In the genomic region with DNA sequence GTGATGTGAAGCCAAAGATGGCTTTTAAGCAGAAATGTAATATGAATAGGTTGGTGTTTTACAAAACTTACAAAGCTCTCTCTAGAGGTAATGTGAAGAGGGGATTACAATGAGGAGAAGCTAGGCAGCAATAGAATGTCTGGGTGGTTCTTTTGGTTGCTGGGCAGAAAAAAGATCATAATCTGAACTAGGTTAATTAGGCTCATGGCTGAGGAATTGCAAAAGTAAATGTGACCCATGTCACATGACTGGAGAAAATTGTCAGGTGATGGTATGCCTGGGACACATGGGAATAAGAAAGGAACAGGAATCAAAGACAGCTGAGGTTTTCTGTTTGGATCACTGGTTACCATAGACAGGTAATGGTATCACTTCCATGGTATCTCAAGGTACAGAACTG, we compare ENCODE assay signal across 1 cellular context.
TF ChIP-seq lines count a peak whose summit lies in the region.

No MANE protein-coding gene starts in this region.

TF ChIP-seq in GM23338, 12 proteins besides CTCF, POLR2A, EP300 and RAD21 (continued from another document):
- TF ChIP-seq, protein P1, sequence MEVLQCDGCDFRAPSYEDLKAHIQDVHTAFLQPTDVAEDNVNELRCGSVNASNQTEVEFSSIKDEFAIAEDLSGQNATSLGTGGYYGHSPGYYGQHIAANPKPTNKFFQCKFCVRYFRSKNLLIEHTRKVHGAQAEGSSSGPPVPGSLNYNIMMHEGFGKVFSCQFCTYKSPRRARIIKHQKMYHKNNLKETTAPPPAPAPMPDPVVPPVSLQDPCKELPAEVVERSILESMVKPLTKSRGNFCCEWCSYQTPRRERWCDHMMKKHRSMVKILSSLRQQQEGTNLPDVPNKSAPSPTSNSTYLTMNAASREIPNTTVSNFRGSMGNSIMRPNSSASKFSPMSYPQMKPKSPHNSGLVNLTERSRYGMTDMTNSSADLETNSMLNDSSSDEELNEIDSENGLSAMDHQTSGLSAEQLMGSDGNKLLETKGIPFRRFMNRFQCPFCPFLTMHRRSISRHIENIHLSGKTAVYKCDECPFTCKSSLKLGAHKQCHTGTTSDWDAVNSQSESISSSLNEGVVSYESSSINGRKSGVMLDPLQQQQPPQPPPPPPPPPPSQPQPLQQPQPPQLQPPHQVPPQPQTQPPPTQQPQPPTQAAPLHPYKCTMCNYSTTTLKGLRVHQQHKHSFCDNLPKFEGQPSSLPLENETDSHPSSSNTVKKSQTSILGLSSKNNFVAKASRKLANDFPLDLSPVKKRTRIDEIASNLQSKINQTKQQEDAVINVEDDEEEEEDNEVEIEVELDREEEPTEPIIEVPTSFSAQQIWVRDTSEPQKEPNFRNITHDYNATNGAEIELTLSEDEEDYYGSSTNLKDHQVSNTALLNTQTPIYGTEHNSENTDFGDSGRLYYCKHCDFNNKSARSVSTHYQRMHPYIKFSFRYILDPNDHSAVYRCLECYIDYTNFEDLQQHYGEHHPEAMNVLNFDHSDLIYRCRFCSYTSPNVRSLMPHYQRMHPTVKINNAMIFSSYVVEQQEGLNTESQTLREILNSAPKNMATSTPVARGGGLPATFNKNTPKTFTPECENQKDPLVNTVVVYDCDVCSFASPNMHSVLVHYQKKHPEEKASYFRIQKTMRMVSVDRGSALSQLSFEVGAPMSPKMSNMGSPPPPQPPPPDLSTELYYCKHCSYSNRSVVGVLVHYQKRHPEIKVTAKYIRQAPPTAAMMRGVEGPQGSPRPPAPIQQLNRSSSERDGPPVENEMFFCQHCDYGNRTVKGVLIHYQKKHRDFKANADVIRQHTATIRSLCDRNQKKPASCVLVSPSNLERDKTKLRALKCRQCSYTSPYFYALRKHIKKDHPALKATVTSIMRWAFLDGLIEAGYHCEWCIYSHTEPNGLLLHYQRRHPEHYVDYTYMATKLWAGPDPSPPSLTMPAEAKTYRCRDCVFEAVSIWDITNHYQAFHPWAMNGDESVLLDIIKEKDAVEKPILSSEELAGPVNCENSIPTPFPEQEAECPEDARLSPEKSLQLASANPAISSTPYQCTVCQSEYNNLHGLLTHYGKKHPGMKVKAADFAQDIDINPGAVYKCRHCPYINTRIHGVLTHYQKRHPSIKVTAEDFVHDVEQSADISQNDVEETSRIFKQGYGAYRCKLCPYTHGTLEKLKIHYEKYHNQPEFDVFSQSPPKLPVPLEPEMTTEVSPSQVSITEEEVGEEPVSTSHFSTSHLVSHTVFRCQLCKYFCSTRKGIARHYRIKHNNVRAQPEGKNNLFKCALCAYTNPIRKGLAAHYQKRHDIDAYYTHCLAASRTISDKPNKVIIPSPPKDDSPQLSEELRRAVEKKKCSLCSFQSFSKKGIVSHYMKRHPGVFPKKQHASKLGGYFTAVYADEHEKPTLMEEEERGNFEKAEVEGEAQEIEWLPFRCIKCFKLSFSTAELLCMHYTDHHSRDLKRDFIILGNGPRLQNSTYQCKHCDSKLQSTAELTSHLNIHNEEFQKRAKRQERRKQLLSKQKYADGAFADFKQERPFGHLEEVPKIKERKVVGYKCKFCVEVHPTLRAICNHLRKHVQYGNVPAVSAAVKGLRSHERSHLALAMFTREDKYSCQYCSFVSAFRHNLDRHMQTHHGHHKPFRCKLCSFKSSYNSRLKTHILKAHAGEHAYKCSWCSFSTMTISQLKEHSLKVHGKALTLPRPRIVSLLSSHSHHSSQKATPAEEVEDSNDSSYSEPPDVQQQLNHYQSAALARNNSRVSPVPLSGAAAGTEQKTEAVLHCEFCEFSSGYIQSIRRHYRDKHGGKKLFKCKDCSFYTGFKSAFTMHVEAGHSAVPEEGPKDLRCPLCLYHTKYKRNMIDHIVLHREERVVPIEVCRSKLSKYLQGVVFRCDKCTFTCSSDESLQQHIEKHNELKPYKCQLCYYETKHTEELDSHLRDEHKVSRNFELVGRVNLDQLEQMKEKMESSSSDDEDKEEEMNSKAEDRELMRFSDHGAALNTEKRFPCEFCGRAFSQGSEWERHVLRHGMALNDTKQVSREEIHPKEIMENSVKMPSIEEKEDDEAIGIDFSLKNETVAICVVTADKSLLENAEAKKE (CRISPR knock-in tag; IDR thresholded peaks at IDR 0.05) = no peak
- TF ChIP-seq POLR2AphosphoS5 (IDR thresholded peaks at IDR 0.05; ENCODE audit: low read depth) (no peak), ZNF114 (CRISPR knock-in tag; IDR thresholded peaks at IDR 0.05) (no peak), EZH2 (IDR thresholded peaks at IDR 0.05; ENCODE audit: low read depth, unreplicated experiment) (no peak), STAT1 (IDR thresholded peaks at IDR 0.05; ENCODE audit: unreplicated experiment) (no peak), EZH2phosphoT487 (IDR thresholded peaks at IDR 0.05; ENCODE audit: unreplicated experiment) (no peak), JUNB (IDR thresholded peaks at IDR 0.05; ENCODE audit: unreplicated experiment) (no peak), CREB1 (CRISPR knock-in tag; IDR thresholded peaks at IDR 0.05; ENCODE audit: low read depth) (no peak), ZNF331 (CRISPR knock-in tag; IDR thresholded peaks at IDR 0.05; ENCODE audit: low read depth) (no peak)
- TF ChIP-seq, protein P2, sequence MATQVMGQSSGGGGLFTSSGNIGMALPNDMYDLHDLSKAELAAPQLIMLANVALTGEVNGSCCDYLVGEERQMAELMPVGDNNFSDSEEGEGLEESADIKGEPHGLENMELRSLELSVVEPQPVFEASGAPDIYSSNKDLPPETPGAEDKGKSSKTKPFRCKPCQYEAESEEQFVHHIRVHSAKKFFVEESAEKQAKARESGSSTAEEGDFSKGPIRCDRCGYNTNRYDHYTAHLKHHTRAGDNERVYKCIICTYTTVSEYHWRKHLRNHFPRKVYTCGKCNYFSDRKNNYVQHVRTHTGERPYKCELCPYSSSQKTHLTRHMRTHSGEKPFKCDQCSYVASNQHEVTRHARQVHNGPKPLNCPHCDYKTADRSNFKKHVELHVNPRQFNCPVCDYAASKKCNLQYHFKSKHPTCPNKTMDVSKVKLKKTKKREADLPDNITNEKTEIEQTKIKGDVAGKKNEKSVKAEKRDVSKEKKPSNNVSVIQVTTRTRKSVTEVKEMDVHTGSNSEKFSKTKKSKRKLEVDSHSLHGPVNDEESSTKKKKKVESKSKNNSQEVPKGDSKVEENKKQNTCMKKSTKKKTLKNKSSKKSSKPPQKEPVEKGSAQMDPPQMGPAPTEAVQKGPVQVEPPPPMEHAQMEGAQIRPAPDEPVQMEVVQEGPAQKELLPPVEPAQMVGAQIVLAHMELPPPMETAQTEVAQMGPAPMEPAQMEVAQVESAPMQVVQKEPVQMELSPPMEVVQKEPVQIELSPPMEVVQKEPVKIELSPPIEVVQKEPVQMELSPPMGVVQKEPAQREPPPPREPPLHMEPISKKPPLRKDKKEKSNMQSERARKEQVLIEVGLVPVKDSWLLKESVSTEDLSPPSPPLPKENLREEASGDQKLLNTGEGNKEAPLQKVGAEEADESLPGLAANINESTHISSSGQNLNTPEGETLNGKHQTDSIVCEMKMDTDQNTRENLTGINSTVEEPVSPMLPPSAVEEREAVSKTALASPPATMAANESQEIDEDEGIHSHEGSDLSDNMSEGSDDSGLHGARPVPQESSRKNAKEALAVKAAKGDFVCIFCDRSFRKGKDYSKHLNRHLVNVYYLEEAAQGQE (IDR thresholded peaks at IDR 0.05; ENCODE audit: unreplicated experiment) = no peak
- TF ChIP-seq, protein P3, sequence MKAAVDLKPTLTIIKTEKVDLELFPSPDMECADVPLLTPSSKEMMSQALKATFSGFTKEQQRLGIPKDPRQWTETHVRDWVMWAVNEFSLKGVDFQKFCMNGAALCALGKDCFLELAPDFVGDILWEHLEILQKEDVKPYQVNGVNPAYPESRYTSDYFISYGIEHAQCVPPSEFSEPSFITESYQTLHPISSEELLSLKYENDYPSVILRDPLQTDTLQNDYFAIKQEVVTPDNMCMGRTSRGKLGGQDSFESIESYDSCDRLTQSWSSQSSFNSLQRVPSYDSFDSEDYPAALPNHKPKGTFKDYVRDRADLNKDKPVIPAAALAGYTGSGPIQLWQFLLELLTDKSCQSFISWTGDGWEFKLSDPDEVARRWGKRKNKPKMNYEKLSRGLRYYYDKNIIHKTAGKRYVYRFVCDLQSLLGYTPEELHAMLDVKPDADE (IDR thresholded peaks at IDR 0.05) = no peak
